ENCODE assay signal across 21 cellular contexts in genomic region chr5:180222056-180222455, GRCh38. TPM values are rescaled to one million over a fixed set of nuclear protein-coding genes. Genes with fewer than 3 reads are reported as not detected.
DNase-seq lines count a peak whose midpoint lies in the region; ATAC-seq and TF ChIP-seq lines count a peak whose summit lies in the region.
"Had no signal": no experiment of that assay in that cellular context is flagged by ENCODE, and none has a peak within 500 bp of the region (broad histone marks: within the 10 kb centered on the region; RNA-seq: fewer than 3 reads in every experiment).

No MANE protein-coding gene starts in this region.

- ATAC-seq in right lobe of liver (no peak), GM19452 (IDR thresholded peaks at IDR 0.05; ENCODE audit: unreplicated experiment) (no peak)
- ATAC-seq: A549 had no signal

- no peak overlapping the region for H3K18ac ChIP-seq in neuronal stem cell (ENCODE audit: low read length)

- no peak overlapping the region for H3K23ac ChIP-seq in neuronal stem cell (ENCODE audit: low read depth, low read length, poor library complexity)

- no peak overlapping the region for H3K4ac ChIP-seq in neuronal stem cell (ENCODE audit: low read length)

- H3K79me1 ChIP-seq in neuronal stem cell (ENCODE audit: low read depth, low read length), result no peaks in the 10 kb centered on the region

- no peak overlapping the region for H2AFZ ChIP-seq in neuronal stem cell (ENCODE audit: low read length)

- no peak overlapping the region for H3K14ac ChIP-seq in neuronal stem cell (ENCODE audit: low read length)

- H2BK120ac ChIP-seq in neuronal stem cell (ENCODE audit: low read depth, low read length), result no peak overlapping the region

- no peak for TF ChIP-seq RAD21 in liver (IDR thresholded peaks at IDR 0.05)

- H3K9ac ChIP-seq in liver (ENCODE audit: low read depth in 1 of 2, low read length in 2 of 2) (no peak overlapping the region), neuronal stem cell (ENCODE audit: low read depth, low read length, poor library complexity) (peak overlapping the region; percentile 25)
- H3K9ac ChIP-seq: BLaER1 treated with 17β-estradiol and CSF1 and Interleukin-3, amounts not matched to agents 10 nM and 100 nM had no signal

- H2BK12ac ChIP-seq in neuronal stem cell (ENCODE audit: low read length), result no peak overlapping the region

- peaks cover 34 to 75% (median 49%) of the 10 kb centered on the region in 4 donors for H3K9me3 ChIP-seq in liver (ENCODE audit: control insufficient read depth in 4 of 4, low read length in 3 of 4)
- peaks cover 0 to 19% (median 1%) of the 10 kb centered on the region in 4 donors for H3K9me3 ChIP-seq in right lobe of liver
- H3K9me3 ChIP-seq in esophagus muscularis mucosa, result peaks cover 0 to 89% (median 72%) of the 10 kb centered on the region in 4 donors
- H3K9me3 ChIP-seq in neuronal stem cell (replicated peaks in 1 of 2; ENCODE audit: control insufficient read depth in 2 of 2, insufficient read depth in 1 of 2, low read depth in 1 of 2, low read length in 2 of 2), result peaks cover 9 to 23% of the 10 kb centered on the region in 2 donors
- H3K9me3 ChIP-seq in spleen, result peaks cover 17 to 100% (median 100%) of the 10 kb centered on the region in 8 donors
- H3K9me3 ChIP-seq: BE2C, HAP-1 had no signal

- H2BK15ac ChIP-seq in neuronal stem cell (ENCODE audit: low read length), result no peak overlapping the region

- TF ChIP-seq POLR2A in right lobe of liver (IDR thresholded peaks at IDR 0.05), result no peak
- TF ChIP-seq POLR2A in esophagus muscularis mucosa (IDR thresholded peaks at IDR 0.05; ENCODE audit: low read depth), result no peak
- no peak for TF ChIP-seq POLR2A in spleen (IDR thresholded peaks at IDR 0.05)

- H3K4me1 ChIP-seq in liver (ENCODE audit: control insufficient read depth in 4 of 4, insufficient read depth in 4 of 4, low read length in 3 of 4) (no peaks in the 10 kb centered on the region), right lobe of liver (no peaks in the 10 kb centered on the region), esophagus muscularis mucosa (no peaks in the 10 kb centered on the region), neuronal stem cell (ENCODE audit: control insufficient read depth in 2 of 2, insufficient read depth in 1 of 2, low read depth in 1 of 2, low read length in 2 of 2) (no peaks in the 10 kb centered on the region), spleen (no peaks in the 10 kb centered on the region)
- H3K4me1 ChIP-seq: A549, BE2C, HAP-1 had no signal

- H2BK5ac ChIP-seq in neuronal stem cell (ENCODE audit: low read length), result no peak overlapping the region

- H3K27ac ChIP-seq in liver (ENCODE audit: low read depth in 1 of 2, low read length in 2 of 2) (no peak overlapping the region), right lobe of liver (no peak overlapping the region), esophagus muscularis mucosa (replicated peaks in 1 of 4) (no peak overlapping the region), neuronal stem cell (replicated peaks; ENCODE audit: low read length) (no peak overlapping the region), spleen (no peak overlapping the region)
- H3K27ac ChIP-seq: A549; BLaER1 treated with 17β-estradiol and CSF1 and Interleukin-3, amounts not matched to agents 10 nM and 100 nM had no signal

- TF ChIP-seq CTCF in liver (IDR thresholded peaks at IDR 0.05; ENCODE audit: low read depth, low read length, missing input control), result no peak
- no peak for TF ChIP-seq CTCF in right lobe of liver (IDR thresholded peaks at IDR 0.05)
- no peak for TF ChIP-seq CTCF in esophagus muscularis mucosa (IDR thresholded peaks at IDR 0.05)
- no peak for TF ChIP-seq CTCF in spleen (IDR thresholded peaks at IDR 0.05 in 8 of 11, conservative IDR thresholded peaks at IDR 0.05 in 3 of 11)

- no peak overlapping the region for H4K8ac ChIP-seq in neuronal stem cell (ENCODE audit: low read depth, low read length)

- H3K4me3 ChIP-seq in liver (ENCODE audit: low read depth in 1 of 3, low read length in 3 of 3), result peak overlapping the region in 2 of 3 donors; percentile 14 to 49
- no peak overlapping the region for H3K4me3 ChIP-seq in right lobe of liver
- H3K4me3 ChIP-seq in esophagus muscularis mucosa, result no peak overlapping the region
- no peak overlapping the region for H3K4me3 ChIP-seq in neuronal stem cell (ENCODE audit: low read length in 2 of 2)
- H3K4me3 ChIP-seq in spleen, result no peak overlapping the region
- H3K4me3 ChIP-seq: A549; BLaER1 treated with 17β-estradiol and CSF1 and Interleukin-3, amounts not matched to agents 10 nM and 100 nM; HAP-1 had no signal

- DNase-seq in right lobe of liver, result no peak
- DNase-seq in esophagus muscularis mucosa (ENCODE audit: extremely low spot score), result peak; percentile 68
- no peak for DNase-seq in neuronal stem cell (ENCODE audit: low spot score)
- DNase-seq in spleen, result peak; percentile 36
- no peak for DNase-seq in NCI-H345 treated with DMSO at 0.1 percent for 48 hours (lab: John Stamatoyannopoulos, UW; ENCODE audit: unreplicated experiment)
- DNase-seq in NOMO-1 treated with DMSO at 0.1 percent for 48 hours (lab: John Stamatoyannopoulos, UW; ENCODE audit: unreplicated experiment), result no peak
- DNase-seq: 8988T; ACHN; AML-193; BE2C; CD4-positive, alpha-beta memory T cell; COR-L47; DMS153; DND-41; GOT3; HFFc6 had no signal

- no peak for TF ChIP-seq EP300 in esophagus muscularis mucosa (IDR thresholded peaks at IDR 0.05)

- H3K27me3 ChIP-seq in liver (ENCODE audit: control insufficient read depth in 4 of 4, insufficient read depth in 4 of 4, low read length in 3 of 4), result no peaks in the 10 kb centered on the region
- H3K27me3 ChIP-seq in right lobe of liver, result no peaks in the 10 kb centered on the region
- H3K27me3 ChIP-seq in esophagus muscularis mucosa, result no peaks in the 10 kb centered on the region
- no peaks in the 10 kb centered on the region for H3K27me3 ChIP-seq in neuronal stem cell (ENCODE audit: control insufficient read depth in 3 of 3, insufficient read depth in 3 of 3, low read depth in 1 of 3, low read length in 3 of 3)
- H3K27me3 ChIP-seq in spleen (replicated peaks in 1 of 7), result no peaks in the 10 kb centered on the region
- H3K27me3 ChIP-seq: BE2C; BLaER1 treated with 17β-estradiol and CSF1 and Interleukin-3, amounts not matched to agents 10 nM and 100 nM had no signal

- 95% methylated on average over 11 of the region's 11 CpGs for WGBS in liver
- 96% methylated on average over 7 of the region's 11 CpGs for WGBS in right lobe of liver (ENCODE audit: insufficient coverage, low coverage, low lambda C conversion rate, missing lambda C conversion rate)
- 92% methylated on average over 11 of the region's 11 CpGs for WGBS in esophagus muscularis mucosa
- no CpG with 5 or more reads among the region's 11 CpGs for WGBS in neuronal stem cell (ENCODE audit: extremely low coverage in 2 of 2, insufficient read length in 2 of 2, insufficient replicate concordance in 1 of 2), 2 donors
- WGBS in spleen, 5 donors, result 93 to 96% (median 94%) methylated on average over 11 of the region's 11 CpGs

- H3K36me3 ChIP-seq in liver (ENCODE audit: control insufficient read depth in 4 of 4, insufficient read depth in 3 of 4, low read depth in 1 of 4, low read length in 3 of 4) (peaks cover 0 to 3% (median 0%) of the 10 kb centered on the region in 4 donors), right lobe of liver (no peaks in the 10 kb centered on the region), esophagus muscularis mucosa (peaks cover 0 to 8% (median 4%) of the 10 kb centered on the region in 4 donors), neuronal stem cell (replicated peaks in 1 of 2; ENCODE audit: control insufficient read depth in 2 of 2, insufficient read depth in 2 of 2, low read length in 2 of 2) (no peaks in the 10 kb centered on the region), spleen (peaks cover 0 to 6% (median 0%) of the 10 kb centered on the region in 6 donors)
- H3K36me3 ChIP-seq: BE2C, HAP-1 had no signal

- no peak overlapping the region for H3K4me2 ChIP-seq in neuronal stem cell (ENCODE audit: insufficient read depth, low read length, poor library complexity, severe bottlenecking)
- H3K4me2 ChIP-seq: A549; BLaER1 treated with 17β-estradiol and CSF1 and Interleukin-3, amounts not matched to agents 10 nM and 100 nM had no signal

- intact Hi-C loops in right lobe of liver (cut with DNase I), result no loop called here
- intact Hi-C loops in esophagus muscularis mucosa (cut with DNase I), result no loop called here
- intact Hi-C loops in spleen (cut with DNase I; ENCODE audit: low total_unique reads), result no loop called here

- H4K91ac ChIP-seq in neuronal stem cell (ENCODE audit: low read depth, low read length, poor library complexity), result no peak overlapping the region

- no peak overlapping the region for H2AK5ac ChIP-seq in neuronal stem cell (ENCODE audit: low read depth, low read length)

TF ChIP-seq in liver, 16 proteins besides CTCF, POLR2A, EP300 and RAD21:
- TF ChIP-seq REST (IDR thresholded peaks at IDR 0.05) (no peak), JUND (IDR thresholded peaks at IDR 0.05) (no peak)

RNA-seq across cellular contexts. Expression of gene RASGEF1C, which starts 13.0 kb away (rescaled TPM):
- total RNA-seq in liver, result under 1 TPM in 1 of 2 donors, not detected in 1; 0.09 TPM
- polyA plus RNA-seq in liver, result under 1 TPM in 1 of 2 donors, not detected in 1; 0.10 TPM
- total RNA-seq in right lobe of liver, result under 1 TPM in 1 of 6 experiments, not detected in 5; 0.64 TPM
- 1 to 10 TPM; 1.2 to 3.1 (median 2.5) TPM for total RNA-seq in esophagus muscularis mucosa
- 1.6 TPM for polyA plus RNA-seq in neuronal stem cell (2013, experiment 1 of 2)
- polyA plus RNA-seq in neuronal stem cell (2013, experiment 2 of 2), result 1.2 TPM
- 1 to 10 TPM in 1 of 7 donors, under 1 TPM in 1, not detected in 5; 0.17 to 1.1 TPM for total RNA-seq in spleen
- polyA plus RNA-seq in spleen, result under 1 TPM in 2 of 3 donors, not detected in 1; 0.06 to 0.26 TPM
- total RNA-seq: CD4-positive, alpha-beta memory T cell; HFFc6 had no signal
- polyA plus RNA-seq: CD4-positive, alpha-beta memory T cell had no signal

Comparison
In these comparisons a context has a peak if more than half of its experiments do, and no peak if none do; other contexts are left out.
1. H3K4me3 ChIP-seq: peak in liver (2 of 3); none in right lobe of liver (0 of 3), esophagus muscularis mucosa (0 of 4), neuronal stem cell (0 of 2) and spleen (0 of 8).
2. DNase-seq: peak in esophagus muscularis mucosa (single experiment) and spleen (single experiment); none in right lobe of liver (0 of 3), neuronal stem cell (single experiment), NCI-H345 treated with DMSO at 0.1 percent for 48 hours (single experiment) and NOMO-1 treated with DMSO at 0.1 percent for 48 hours (single experiment).